In genomic region chr6:130730600-130730999, GRCh38 we compare ENCODE assay signal across 27 cellular contexts.
"Had no signal": no experiment of that assay in that cellular context is flagged by ENCODE, and none has a peak within 500 bp of the region (broad histone marks: within the 10 kb centered on the region; RNA-seq: fewer than 3 reads in every experiment).

No MANE protein-coding gene starts in this region.

- H3K9me3 ChIP-seq: adrenal gland, ascending aorta, ovary, psoas muscle, right atrium auricular region, thoracic aorta, vagina had no signal

- H3K36me3 Mint-ChIP-seq: T-cell, type B pancreatic cell had no signal

- ATAC-seq: activated CD4-positive, alpha-beta T cell treated with anti-CD3 and anti-CD28 coated beads for 36 hours; esophagus mucosa; left ventricle myocardium superior; naive thymus-derived CD8-positive, alpha-beta T cell; psoas muscle; T-cell; WTC11 had no signal

- H3K4me3 Mint-ChIP-seq: activated CD4-positive, alpha-beta T cell treated with anti-CD3 and anti-CD28 coated beads for 36 hours; activated naive CD4-positive, alpha-beta T cell treated with anti-CD3 and anti-CD28 coated beads, Interleukin-2, amount 50 U/mL, for 24 hours; mesothelial cell of epicardium; naive thymus-derived CD8-positive, alpha-beta T cell; T-cell; type B pancreatic cell; WTC11 had no signal

- H3K4me1 Mint-ChIP-seq: activated naive CD4-positive, alpha-beta T cell treated with anti-CD3 and anti-CD28 coated beads, Interleukin-2, amount 50 U/mL, for 24 hours had no signal

- DNase-seq: activated CD4-positive, alpha-beta T cell treated with anti-CD3 and anti-CD28 coated beads for 36 hours; activated CD4-positive, alpha-beta T cell treated with anti-CD3 and anti-CD28 coated beads, Interleukin-2, amount 50 U/mL, for 4 hours; activated gamma-delta T cell treated with Interleukin-2 at 50 U/mL for 16 hours; activated T-cell treated with anti-CD3 and anti-CD28 coated beads, Interleukin-2, amount 50 U/mL, for 1 hour; brain microvascular endothelial cell; caudate nucleus; dermis blood vessel endothelial cell; effector CD8-positive, alpha-beta T cell; glutamatergic neuron; hypothalamus; left ventricle myocardium superior; mammary epithelial cell; naive thymus-derived CD8-positive, alpha-beta T cell; ovary; psoas muscle; stimulated activated CD4-positive, alpha-beta T cell treated with anti-CD3 and anti-CD28 coated beads, Interleukin-4, amount 100 ng/mL, for 24 hours; T-cell had no signal

- H3K27ac Mint-ChIP-seq: activated CD4-positive, alpha-beta T cell treated with anti-CD3 and anti-CD28 coated beads for 36 hours; activated naive CD4-positive, alpha-beta T cell treated with anti-CD3 and anti-CD28 coated beads, Interleukin-2, amount 50 U/mL, for 24 hours; mesothelial cell of epicardium; naive thymus-derived CD8-positive, alpha-beta T cell; T-cell; type B pancreatic cell; WTC11 had no signal

- H3K4me3 ChIP-seq: adrenal gland, ascending aorta, ovary, psoas muscle, right atrium auricular region, thoracic aorta, vagina had no signal

- H3K27me3 ChIP-seq: adrenal gland, ascending aorta, brain microvascular endothelial cell, ovary, right atrium auricular region, vagina had no signal

- H3K4me1 ChIP-seq: ascending aorta, psoas muscle, right atrium auricular region, vagina had no signal

- H3K36me3 ChIP-seq: adrenal gland, ascending aorta, brain microvascular endothelial cell, ovary, right atrium auricular region, thoracic aorta, vagina had no signal

- H3K27me3 Mint-ChIP-seq: activated CD4-positive, alpha-beta T cell treated with anti-CD3 and anti-CD28 coated beads for 36 hours; T-cell; type B pancreatic cell had no signal

- H3K27ac ChIP-seq: ascending aorta, brain microvascular endothelial cell, ovary, psoas muscle, right atrium auricular region, thoracic aorta, vagina had no signal

- H3K9me3 Mint-ChIP-seq: activated naive CD4-positive, alpha-beta T cell treated with anti-CD3 and anti-CD28 coated beads, Interleukin-2, amount 50 U/mL, for 24 hours; T-cell; type B pancreatic cell had no signal
